Comparison of ENCODE assay signal across 1 cellular context in the genomic region with DNA sequence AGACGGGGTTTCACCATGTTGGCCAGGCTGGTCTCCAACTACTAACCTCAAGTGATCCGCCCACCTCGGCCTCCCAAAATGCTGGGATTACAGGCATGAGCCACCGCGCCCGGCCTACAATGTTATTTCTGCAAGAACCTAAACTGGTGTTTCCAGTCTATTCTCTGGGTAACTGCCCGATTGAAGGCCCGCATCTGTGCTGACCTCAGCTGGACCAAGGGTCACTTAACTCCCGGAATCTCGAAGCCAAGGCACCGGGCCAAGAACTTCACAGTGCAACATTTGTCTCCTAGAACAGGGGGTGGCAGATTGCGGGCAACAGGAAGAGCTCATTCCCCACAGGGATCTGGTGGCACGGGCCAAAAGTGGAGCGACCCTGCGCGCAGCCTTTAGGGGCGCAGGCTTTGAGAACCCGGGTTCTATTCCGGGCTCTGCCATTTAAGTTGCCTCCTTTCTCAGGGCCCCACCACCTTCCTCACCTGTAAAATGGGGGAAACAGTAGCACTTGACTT.
TF ChIP-seq lines count a peak whose summit lies in the region.

No MANE protein-coding gene starts in this region.

TF ChIP-seq in SK-N-SH, 30 proteins besides CTCF, POLR2A, EP300 and RAD21 (continued from another document):
- no peak for TF ChIP-seq MAX (IDR thresholded peaks at IDR 0.05; ENCODE audit: low read depth)
